ENCODE assay signal across 2 cellular contexts in genomic region chr1:78101514-78101913, GRCh38.
TF ChIP-seq lines count a peak whose summit lies in the region.

No MANE protein-coding gene starts in this region.

TF ChIP-seq in IMR-90, 13 proteins besides CTCF, POLR2A, EP300 and RAD21:
- TF ChIP-seq USF2 (IDR thresholded peaks at IDR 0.05; ENCODE audit: low read depth, low read length), result peak; percentile 79
- no peak for TF ChIP-seq SMC3 (IDR thresholded peaks at IDR 0.05; ENCODE audit: low read depth, low read length)
- TF ChIP-seq NFE2L2 (IDR thresholded peaks at IDR 0.05; ENCODE audit: low read depth, low read length), result no peak
- TF ChIP-seq RCOR1 (IDR thresholded peaks at IDR 0.05; ENCODE audit: insufficient replicate concordance, low read length), result no peak
- no peak; the same call in 1 of the 2 replicates for TF ChIP-seq BHLHE40 (IDR thresholded peaks at IDR 0.05; ENCODE audit: low read depth, low read length)
- no peak for TF ChIP-seq MAZ (IDR thresholded peaks at IDR 0.05; ENCODE audit: borderline replicate concordance, low read depth, low read length)
- TF ChIP-seq MAFK (IDR thresholded peaks at IDR 0.05; ENCODE audit: low read depth, low read length), result peak; percentile 34; the same call in 1 of the 2 replicates
- TF ChIP-seq CHD1 (IDR thresholded peaks at IDR 0.05; ENCODE audit: low read depth, low read length), result no peak
- no peak for TF ChIP-seq MXI1 (IDR thresholded peaks at IDR 0.05; ENCODE audit: borderline replicate concordance, low read depth, low read length)
- peak; percentile 25; the same call in 1 of the 2 replicates for TF ChIP-seq FOS (IDR thresholded peaks at IDR 0.05; ENCODE audit: low read depth, low read length)

TF ChIP-seq in HEK293T, 16 proteins besides CTCF, POLR2A, EP300 and RAD21 (continued from another document):
- no peak for TF ChIP-seq PKNOX1 (IDR thresholded peaks at IDR 0.05)
- no peak for TF ChIP-seq FOXM1 (IDR thresholded peaks at IDR 0.05; ENCODE audit: borderline replicate concordance)
- TF ChIP-seq LEF1 (IDR thresholded peaks at IDR 0.05; ENCODE audit: borderline replicate concordance), result no peak
- TF ChIP-seq CTBP1 (IDR thresholded peaks at IDR 0.05; ENCODE audit: borderline replicate concordance), result no peak
